Comparison of ENCODE assay signal across 6 cellular contexts in genomic region chr14:23929131-23929530, GRCh38.
"Had no signal": no experiment of that assay in that cellular context is flagged by ENCODE, and none has a peak within 500 bp of the region (broad histone marks: within the 10 kb centered on the region; RNA-seq: fewer than 3 reads in every experiment).

No MANE protein-coding gene starts in this region.

- H3K27ac ChIP-seq: epithelial cell of prostate, lower lobe of right lung, parathyroid adenoma, sigmoid colon, upper lobe of left lung had no signal

- H3K27me3 ChIP-seq: sigmoid colon, upper lobe of left lung had no signal

- H3K9me3 ChIP-seq: lower lobe of right lung, sigmoid colon, upper lobe of left lung had no signal

- H3K36me3 ChIP-seq: lower lobe of right lung, sigmoid colon, upper lobe of left lung had no signal

- H3K4me3 ChIP-seq: lower lobe of right lung, sigmoid colon, upper lobe of left lung had no signal

- DNase-seq: cortex of kidney had no signal
